21 cellular contexts compared by ENCODE assay signal in the genomic region with DNA sequence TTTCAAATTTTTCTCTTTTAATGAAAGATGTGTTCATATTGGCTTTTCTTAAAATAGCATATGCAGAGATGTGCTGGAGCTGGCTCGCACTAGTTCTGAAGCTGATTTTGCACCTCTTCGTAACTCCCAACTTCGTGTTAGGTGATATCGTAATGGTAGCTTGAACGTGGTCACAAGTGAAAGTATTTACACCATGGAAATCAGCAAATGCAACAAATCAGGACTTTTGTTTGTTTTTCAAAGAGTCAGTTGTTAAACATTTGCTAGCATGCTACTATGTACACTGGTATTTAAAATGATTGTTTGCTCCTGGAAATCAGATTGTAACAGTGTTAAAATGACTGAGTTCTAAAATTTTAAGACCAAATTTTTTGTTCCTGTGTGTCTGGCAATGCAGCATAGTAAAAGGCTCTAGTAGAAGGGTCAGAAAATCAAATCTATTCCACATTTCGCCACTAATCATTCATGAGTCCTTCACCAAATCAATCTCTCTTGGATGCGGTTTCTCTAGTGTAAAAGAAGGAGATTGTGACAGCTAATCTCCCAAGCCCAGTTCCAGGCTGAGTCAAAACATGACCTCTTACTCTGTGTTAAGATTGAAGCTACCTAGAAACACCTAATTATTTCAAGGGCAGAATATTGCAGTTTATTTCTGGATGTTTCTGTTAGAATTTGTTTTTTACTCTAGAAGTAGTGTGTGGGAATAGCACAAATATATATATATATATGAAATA. TPM values are rescaled to one million over a fixed set of nuclear protein-coding genes. Genes with fewer than 3 reads are reported as not detected.
A peak's percentile ranks its signal among the peaks of the same experiment; 100 is the strongest.
DNase-seq lines count a peak whose midpoint lies in the region; ATAC-seq and TF ChIP-seq lines count a peak whose summit lies in the region.
"Had no signal": no experiment of that assay in that cellular context is flagged by ENCODE, and none has a peak within 500 bp of the region (broad histone marks: within the 10 kb centered on the region; RNA-seq: fewer than 3 reads in every experiment).

No MANE protein-coding gene starts in this region.

- no peaks in the 10 kb centered on the region for H3K27me3 ChIP-seq in PC-3 (ENCODE audit: low read length)
- H3K27me3 ChIP-seq: BLaER1 had no signal

- H3K9me3 ChIP-seq in PC-3 (ENCODE audit: low read length), result no peaks in the 10 kb centered on the region
- H3K9me3 ChIP-seq: HAP-1 had no signal

- no peaks in the 10 kb centered on the region for H3K27me3 Mint-ChIP-seq in activated CD8-positive, alpha-beta T cell treated with anti-CD3 and anti-CD28 coated beads for 36 hours
- H3K27me3 Mint-ChIP-seq in activated CD8-positive, alpha-beta T cell treated with anti-CD3 and anti-CD28 coated beads, Interleukin-2, amount 10 ng/mL, durations not matched to agents 7 days and 5 days (ENCODE audit: low read depth), result no peaks in the 10 kb centered on the region
- no peaks in the 10 kb centered on the region; the same call in 1 of the 2 replicates for H3K27me3 Mint-ChIP-seq in HFFc6 (ENCODE audit: insufficient read depth)

- ATAC-seq in activated CD8-positive, alpha-beta T cell treated with anti-CD3 and anti-CD28 coated beads for 36 hours, result no peak
- ATAC-seq in activated CD8-positive, alpha-beta T cell treated with anti-CD3 and anti-CD28 coated beads, Interleukin-2, amount 10 ng/mL, durations not matched to agents 7 days and 5 days, result no peak
- ATAC-seq in PC-3, result peak; percentile 51
- peak; percentile 88 for ATAC-seq in left lobe of liver
- no peak for ATAC-seq in GM21390 (IDR thresholded peaks at IDR 0.05; ENCODE audit: unreplicated experiment)
- ATAC-seq: Panc1, SK-N-SH treated with all-trans-retinoic acid at 6 μM for 48 hours had no signal

- POLR2A ChIA-PET in activated CD8-positive, alpha-beta T cell treated with anti-CD3 and anti-CD28 coated beads for 36 hours (lab: Charles Lee), result no interaction called here
- POLR2A ChIA-PET in activated CD8-positive, alpha-beta T cell treated with anti-CD3 and anti-CD28 coated beads, Interleukin-2, amount 10 ng/mL, durations not matched to agents 7 days and 5 days (lab: Charles Lee), result interaction anchor here (0.7 to 1.0 kb wide), 2 partner anchors 32 to 272 kb away, joined by 3 read pairs; no protein-coding TSS in a partner anchor
- POLR2A ChIA-PET in PC-3 (lab: Charles Lee; ENCODE audit: unreplicated experiment), result no interaction called here

- TF ChIP-seq CTCF in activated CD8-positive, alpha-beta T cell treated with anti-CD3 and anti-CD28 coated beads for 36 hours (IDR thresholded peaks at IDR 0.05), result no peak
- no peak for TF ChIP-seq CTCF in PC-3 (conservative IDR thresholded peaks at IDR 0.05; ENCODE audit: low read depth, low read length)
- no peak for TF ChIP-seq CTCF in HFFc6 (IDR thresholded peaks at IDR 0.05)

- H3K9me2 ChIP-seq in PC-3 (replicated peaks; ENCODE audit: low read length), result no peaks in the 10 kb centered on the region

- CTCF ChIA-PET in activated CD8-positive, alpha-beta T cell treated with anti-CD3 and anti-CD28 coated beads for 36 hours (lab: Charles Lee), result no interaction called here
- CTCF ChIA-PET in activated CD8-positive, alpha-beta T cell treated with anti-CD3 and anti-CD28 coated beads, Interleukin-2, amount 10 ng/mL, durations not matched to agents 7 days and 5 days (lab: Charles Lee), result no interaction called here
- CTCF ChIA-PET in PC-3 (lab: Charles Lee), result no interaction called here

- H3K9me3 Mint-ChIP-seq in activated CD8-positive, alpha-beta T cell treated with anti-CD3 and anti-CD28 coated beads for 36 hours, result no peaks in the 10 kb centered on the region
- no peaks in the 10 kb centered on the region for H3K9me3 Mint-ChIP-seq in activated CD8-positive, alpha-beta T cell treated with anti-CD3 and anti-CD28 coated beads, Interleukin-2, amount 10 ng/mL, durations not matched to agents 7 days and 5 days (ENCODE audit: insufficient read depth)
- H3K9me3 Mint-ChIP-seq in HFFc6, result no peaks in the 10 kb centered on the region

- BruUV-seq in PC-3 (replicated peaks; lab: Mats Ljungman, UMichigan), result no TSS peak

- peak overlapping the region; percentile 2 for H3K4me3 Mint-ChIP-seq in activated CD8-positive, alpha-beta T cell treated with anti-CD3 and anti-CD28 coated beads for 36 hours
- no peak overlapping the region for H3K4me3 Mint-ChIP-seq in activated CD8-positive, alpha-beta T cell treated with anti-CD3 and anti-CD28 coated beads, Interleukin-2, amount 10 ng/mL, durations not matched to agents 7 days and 5 days
- H3K4me3 Mint-ChIP-seq in HFFc6, result no peak overlapping the region

- no peaks in the 10 kb centered on the region for H3F3A ChIP-seq in PC-3 (ENCODE audit: low read length, unreplicated experiment)

- H4K20me1 ChIP-seq in PC-3 (ENCODE audit: low read length), result no peaks in the 10 kb centered on the region
- H4K20me1 ChIP-seq: BLaER1 had no signal

- no peak overlapping the region for H3K27ac Mint-ChIP-seq in activated CD8-positive, alpha-beta T cell treated with anti-CD3 and anti-CD28 coated beads for 36 hours
- H3K27ac Mint-ChIP-seq in activated CD8-positive, alpha-beta T cell treated with anti-CD3 and anti-CD28 coated beads, Interleukin-2, amount 10 ng/mL, durations not matched to agents 7 days and 5 days, result no peak overlapping the region
- no peak overlapping the region for H3K27ac Mint-ChIP-seq in HFFc6

- no peak overlapping the region for H3K4me3 ChIP-seq in PC-3 (ENCODE audit: low read length)
- H3K4me3 ChIP-seq: BLaER1, HAP-1 had no signal

- H3K36me3 ChIP-seq in PC-3 (ENCODE audit: low read depth, low read length), result no peaks in the 10 kb centered on the region
- H3K36me3 ChIP-seq: HAP-1 had no signal

- no peaks in the 10 kb centered on the region for H3K4me1 ChIP-seq in PC-3 (ENCODE audit: insufficient read depth, low read length)
- H3K4me1 ChIP-seq: HAP-1 had no signal

- H3K9ac ChIP-seq in PC-3 (ENCODE audit: low read length), result no peak overlapping the region
- H3K9ac ChIP-seq: BLaER1 had no signal

- peaks cover 19% of the 10 kb centered on the region for H3K4me1 Mint-ChIP-seq in activated CD8-positive, alpha-beta T cell treated with anti-CD3 and anti-CD28 coated beads for 36 hours (ENCODE audit: low read depth)
- peaks cover 17% of the 10 kb centered on the region for H3K4me1 Mint-ChIP-seq in activated CD8-positive, alpha-beta T cell treated with anti-CD3 and anti-CD28 coated beads, Interleukin-2, amount 10 ng/mL, durations not matched to agents 7 days and 5 days (ENCODE audit: low read depth)
- no peaks in the 10 kb centered on the region for H3K4me1 Mint-ChIP-seq in HFFc6 (ENCODE audit: low read depth)

- intact Hi-C loops in activated CD8-positive, alpha-beta T cell treated with anti-CD3 and anti-CD28 coated beads for 36 hours (cut with micrococcal nuclease), result no loop called here
- intact Hi-C loops in PC-3 (cut with micrococcal nuclease), result no loop called here

- DNase-seq in activated CD8-positive, alpha-beta T cell treated with anti-CD3 and anti-CD28 coated beads for 36 hours, result no peak
- no peak for DNase-seq in activated CD8-positive, alpha-beta T cell treated with anti-CD3 and anti-CD28 coated beads, Interleukin-2, amount 10 ng/mL, durations not matched to agents 7 days and 5 days
- DNase-seq in PC-3, result peak; percentile 17
- no peak for DNase-seq in left lobe of liver (ENCODE audit: low spot score)
- DNase-seq in renal cortical epithelial cell (ENCODE audit: low read depth), result peak; percentile 11
- DNase-seq in NCI-H2081 treated with DMSO at 0.1 percent for 48 hours (lab: John Stamatoyannopoulos, UW), result no peak
- DNase-seq in HFFc6, result no peak
- DNase-seq: 8988T, GF-D8, KBM-7, NCI-H1417 treated with DMSO at 0.1 percent for 48 hours, NCI-H2029, NCI-H2171 treated with DMSO at 0.1 percent for 48 hours, NCI-H774, Right ventricle myocardium superior had no signal

- H3K36me3 Mint-ChIP-seq in activated CD8-positive, alpha-beta T cell treated with anti-CD3 and anti-CD28 coated beads for 36 hours (ENCODE audit: low read depth), result no peaks in the 10 kb centered on the region
- H3K36me3 Mint-ChIP-seq in activated CD8-positive, alpha-beta T cell treated with anti-CD3 and anti-CD28 coated beads, Interleukin-2, amount 10 ng/mL, durations not matched to agents 7 days and 5 days (ENCODE audit: low read depth), result peaks cover 4% of the 10 kb centered on the region
- no peaks in the 10 kb centered on the region for H3K36me3 Mint-ChIP-seq in HFFc6 (ENCODE audit: low read depth)

- H3K27ac ChIP-seq in PC-3 (ENCODE audit: low read length), result no peak overlapping the region
- H3K27ac ChIP-seq: BLaER1, HL-60 had no signal

- peak overlapping the region; percentile 13; the same call in 1 of the 2 replicates for H3K4me2 ChIP-seq in PC-3 (ENCODE audit: low read length)
- H3K4me2 ChIP-seq: BLaER1 had no signal

- H2AFZ ChIP-seq in PC-3 (ENCODE audit: low read length), result 0 out of 2 replicates have a peak overlapping the region, but pooled peaks have one; percentile 23

- no peaks in the 10 kb centered on the region for H3K79me2 ChIP-seq in PC-3 (ENCODE audit: low read length)

RNA-seq across cellular contexts. Expression of gene CMC1, which starts 34.3 kb away (rescaled TPM):
- total RNA-seq in activated CD8-positive, alpha-beta T cell treated with anti-CD3 and anti-CD28 coated beads for 36 hours, result 10 to 100 TPM; 22.4 to 29.0 TPM
- 10 to 100 TPM; 16.8 to 20.8 TPM for total RNA-seq in activated CD8-positive, alpha-beta T cell treated with anti-CD3 and anti-CD28 coated beads, Interleukin-2, amount 10 ng/mL, durations not matched to agents 7 days and 5 days
- total RNA-seq in PC-3 (2014; rRNA removed), result 11.3 and 16.7 TPM in 2 replicates
- 12.4 TPM for total RNA-seq in left lobe of liver
- total RNA-seq in renal cortical epithelial cell, result 1.9 and 5.2 TPM in 2 replicates
- 10 to 100 TPM; 14.9 to 23.0 (median 18.8) TPM for total RNA-seq in HFFc6 (2021; fragmentation: NEBNext Ultra II Directional; extraction: Animal tissue kit (Norgen Biotek cat#: 25700))

Comparison
In these comparisons a context has a peak if more than half of its experiments do, and no peak if none do; other contexts are left out.
1. ATAC-seq: peak in PC-3 (single experiment) and left lobe of liver (single experiment); none in activated CD8-positive, alpha-beta T cell treated with anti-CD3 and anti-CD28 coated beads for 36 hours (single experiment), activated CD8-positive, alpha-beta T cell treated with anti-CD3 and anti-CD28 coated beads, Interleukin-2, amount 10 ng/mL, durations not matched to agents 7 days and 5 days (single experiment) and GM21390 (single experiment).
2. DNase-seq: peak in PC-3 (single experiment) and renal cortical epithelial cell (single experiment); none in activated CD8-positive, alpha-beta T cell treated with anti-CD3 and anti-CD28 coated beads for 36 hours (single experiment), activated CD8-positive, alpha-beta T cell treated with anti-CD3 and anti-CD28 coated beads, Interleukin-2, amount 10 ng/mL, durations not matched to agents 7 days and 5 days (single experiment), left lobe of liver (single experiment), NCI-H2081 treated with DMSO at 0.1 percent for 48 hours (single experiment) and HFFc6 (single experiment).